ENCODE assay signal across 8 cellular contexts in genomic region chr3:50292159-50292923, GRCh38. TPM values are rescaled to one million over a fixed set of nuclear protein-coding genes. Genes with fewer than 3 reads are reported as not detected.
DNase-seq lines count a peak whose midpoint lies in the region; ATAC-seq, FAIRE-seq and TF ChIP-seq lines count a peak whose summit lies in the region.

TSS of gene IFRD2 (minus strand) at chr3:50292429. CDS start at chr3:50292274, 155 bp downstream.

- H3K4me3 ChIP-seq in adrenal gland (peak within 1 kb of the TSS; percentile 3 to 84 (median 78)), heart left ventricle (peak within 1 kb of the TSS; percentile 69 to 99 (median 90)), upper lobe of left lung (peak within 1 kb of the TSS; percentile 69 to 94 (median 88))

- no peak for TF ChIP-seq EP300 in upper lobe of left lung (IDR thresholded peaks at IDR 0.05)

- intact Hi-C loops in adrenal gland (cut with DNase I): no loop called here
- intact Hi-C loops in heart left ventricle (cut with DNase I): loop anchor here in 2 of 10 donors (5.0 to 10.0 kb wide), 2 partner anchors 35 to 358 kb away; partner anchors contain the start of gene TUSC2 (in 1 of the 2)
- intact Hi-C loops in posterior cingulate gyrus (cut with DNase I): no loop called here

- H3K9me3 ChIP-seq in adrenal gland (replicated peaks in 1 of 3): no peaks in the 10 kb centered on the region
- H3K9me3 ChIP-seq in heart left ventricle: no peaks in the 10 kb centered on the region
- no peaks in the 10 kb centered on the region for H3K9me3 ChIP-seq in upper lobe of left lung

- peak; percentile 100 for FAIRE-seq in GM12892 (lab: Jason Lieb, UNC)

- 0 to 14% (median 1%) methylated on average over 3 to 65 of the region's 65 CpGs for WGBS in adrenal gland, 4 donors
- 1% methylated on average over 17 to 65 of the region's 65 CpGs for WGBS in heart left ventricle, 4 donors
- 0 to 1% methylated on average over 16 to 37 of the region's 65 CpGs for WGBS in upper lobe of left lung, 2 donors

- H3K27ac ChIP-seq in adrenal gland: peak within 1 kb of the TSS; percentile 23 to 92 (median 82)
- H3K27ac ChIP-seq in heart left ventricle: peak within 1 kb of the TSS; percentile 69 to 96 (median 90)
- peak within 1 kb of the TSS; percentile 84 to 94 (median 92) for H3K27ac ChIP-seq in upper lobe of left lung

- H3K4me1 ChIP-seq in adrenal gland (replicated peaks in 1 of 2) (peaks cover 19 to 21% of the 10 kb centered on the region in 2 donors), heart left ventricle (peaks cover 4 to 43% (median 28%) of the 10 kb centered on the region in 12 donors), upper lobe of left lung (peaks cover 16 to 24% (median 21%) of the 10 kb centered on the region in 4 donors)

- ATAC-seq in HG02852 (IDR thresholded peaks at IDR 0.05; ENCODE audit: unreplicated experiment) (peak; percentile 96), heart left ventricle (peak; percentile 94 to 97 (median 94)), upper lobe of left lung (ENCODE audit: low FRiP score in 2 of 2) (peak; percentile 98)

- DNase-seq in GM12892 (ENCODE audit: insufficient read length) (peak; percentile 98), NCI-H146 (lab: John Stamatoyannopoulos, UW) (peak; percentile 93), T-helper 1 cell (peak; percentile 90 to 98 (median 94)), adrenal gland (peak; percentile 95 to 99 (median 98)), heart left ventricle (peak; percentile 98 to 99 (median 98)), posterior cingulate gyrus (peak; percentile 95 to 100 (median 98)), upper lobe of left lung (peak; percentile 99)

- H3K36me3 ChIP-seq in adrenal gland (replicated peaks in 1 of 2) (peaks cover 0 to 29% of the 10 kb centered on the region in 2 donors), heart left ventricle (peaks cover 3 to 37% (median 27%) of the 10 kb centered on the region in 9 donors), upper lobe of left lung (peaks cover 18 to 35% (median 29%) of the 10 kb centered on the region in 4 donors)

- TF ChIP-seq POLR2A in GM12892 (IDR thresholded peaks at IDR 0.05; ENCODE audit: low read depth, low read length): peak; percentile 83
- peak in 1 of 2 donors; percentile 88 for TF ChIP-seq POLR2A in adrenal gland (IDR thresholded peaks at IDR 0.05)
- peak; percentile 24 to 64 for TF ChIP-seq POLR2A in heart left ventricle (IDR thresholded peaks at IDR 0.05)
- TF ChIP-seq POLR2A in upper lobe of left lung (IDR thresholded peaks at IDR 0.05): peak in 2 of 4 donors; percentile 57 to 68

- H3K27me3 ChIP-seq in adrenal gland (no peaks in the 10 kb centered on the region), heart left ventricle (no peaks in the 10 kb centered on the region), upper lobe of left lung (no peaks in the 10 kb centered on the region)

- no peak for TF ChIP-seq CTCF in adrenal gland (IDR thresholded peaks at IDR 0.05)
- peak in 2 of 12 donors; percentile 4 to 17 for TF ChIP-seq CTCF in heart left ventricle (IDR thresholded peaks at IDR 0.05)
- peak in 1 of 6 experiments; percentile 48 for TF ChIP-seq CTCF in upper lobe of left lung (IDR thresholded peaks at IDR 0.05)

RNA-seq across cellular contexts. Expression of gene IFRD2, which starts in this region (rescaled TPM):
- 40.2 TPM for polyA plus RNA-seq in GM12892 (2012; ENCODE audit: missing spikeins)
- total RNA-seq in adrenal gland (10 to 100 TPM; 44.9 to 96.3 (median 55.2) TPM), heart left ventricle (10 to 100 TPM; 47.5 to 94.9 (median 61.4) TPM), upper lobe of left lung (100 to 1,000 TPM in 2 of 6 donors, 10 to 100 TPM in 4; 45.4 to 126 (median 77.5) TPM)
- polyA plus RNA-seq in adrenal gland (100 to 1,000 TPM in 2 of 3 donors, 10 to 100 TPM in 1; 55.9 to 182 (median 144) TPM), heart left ventricle (100 to 1,000 TPM in 1 of 2 donors, 10 to 100 TPM in 1; 80.5 to 106 TPM)

Comparison
In these comparisons a context has a peak if more than half of its experiments do, and no peak if none do; other contexts are left out.
1. Peak in every context shown above with its lines: DNase-seq, ATAC-seq, H3K4me3 ChIP-seq and H3K27ac ChIP-seq.